ENCODE assay signal across 19 cellular contexts in genomic region chr12:76543831-76544347, GRCh38. TPM values are rescaled to one million over a fixed set of nuclear protein-coding genes. Genes with fewer than 3 reads are reported as not detected.
A peak's percentile ranks its signal among the peaks of the same experiment; 100 is the strongest.
DNase-seq lines count a peak whose midpoint lies in the region; ATAC-seq, FAIRE-seq and TF ChIP-seq lines count a peak whose summit lies in the region.
"Had no signal": no experiment of that assay in that cellular context is flagged by ENCODE, and none has a peak within 500 bp of the region (broad histone marks: within the 10 kb centered on the region; RNA-seq: fewer than 3 reads in every experiment).

No MANE protein-coding gene starts in this region.

- no peak overlapping the region for H2BK120ac ChIP-seq in H1 (replicated peaks; ENCODE audit: low read depth, low read length)

- DNase-seq in Karpas-422 (no peak), WTC11 (ENCODE audit: low spot score) (no peak), H1 (ENCODE audit: low read depth in 1 of 2, low spot score in 2 of 2) (no peak), COLO829 (ENCODE audit: low spot score) (no peak), NCI-H1048 (lab: John Stamatoyannopoulos, UW) (no peak)
- DNase-seq: Caco-2; CD8-positive, alpha-beta memory T cell; DMS79; GDM1; GM23248; H7; HFFc6; IMR-90 had no signal

- H3K9me3 Mint-ChIP-seq in WTC11 = no peaks in the 10 kb centered on the region
- H3K9me3 Mint-ChIP-seq: CD8-positive, alpha-beta memory T cell; HFFc6 had no signal

- H3K27me3 Mint-ChIP-seq in WTC11 (ENCODE audit: low read depth) = no peaks in the 10 kb centered on the region
- H3K27me3 Mint-ChIP-seq: B cell; CD8-positive, alpha-beta memory T cell had no signal

- TF ChIP-seq POLR2A in H1 (IDR thresholded peaks at IDR 0.05; ENCODE audit: control extremely low read depth in 1 of 2, low read depth in 2 of 2, low read length in 2 of 2) = no peak

- H2BK12ac ChIP-seq in H1 (ENCODE audit: low read depth, low read length) = no peak overlapping the region

- CTCF ChIA-PET in WTC11 (lab: Charles Lee) = interaction anchor here (0.6 kb wide), 1 partner anchor 9 kb away, joined by 3 read pairs; no protein-coding TSS in a partner anchor
- CTCF ChIA-PET in H1 (lab: Charles Lee; ENCODE audit: partially characterized antibody) = interaction anchor here (0.9 to 1.0 kb wide), 2 partner anchors 29 to 88 kb away, joined by 3 to 4 read pairs; no protein-coding TSS in a partner anchor

- peak overlapping the region; percentile 3 for H3K4me2 ChIP-seq in Karpas-422 (ENCODE audit: low read depth, low read length, poor library complexity, severe bottlenecking)
- no peak overlapping the region for H3K4me2 ChIP-seq in H1 (ENCODE audit: insufficient read depth in 1 of 2, low read depth in 2 of 2, low read length in 2 of 2)

- no peaks in the 10 kb centered on the region for H3K79me1 ChIP-seq in H1 (ENCODE audit: low read depth, low read length)

- H3K27ac ChIP-seq in Karpas-422 (ENCODE audit: low read length) = no peak overlapping the region
- H3K27ac ChIP-seq in H1 (ENCODE audit: low read depth, low read length) = no peak overlapping the region
- H3K27ac ChIP-seq: BLaER1 treated with 17β-estradiol and CSF1 and Interleukin-3, amounts not matched to agents 10 nM and 100 nM; GM23248 had no signal

- H3K23me2 ChIP-seq in H1 (ENCODE audit: low read depth, low read length) = no peaks in the 10 kb centered on the region; the same call in 1 of the 2 replicates

- no peak for TF ChIP-seq CTCF in WTC11 (IDR thresholded peaks at IDR 0.05)
- TF ChIP-seq CTCF in H1 (IDR thresholded peaks at IDR 0.05; ENCODE audit: control extremely low read depth in 1 of 3, insufficient read depth in 1 of 3, low read depth in 1 of 3, low read length in 3 of 3) = no peak

- no peak overlapping the region for H2BK20ac ChIP-seq in H1 (ENCODE audit: low read length)

- peak; percentile 45 for FAIRE-seq in H1 (lab: Jason Lieb, UNC)
- FAIRE-seq: D721Med, K562 had no signal

- no peak overlapping the region for H3K23ac ChIP-seq in H1 (ENCODE audit: insufficient read length)

- H3K9ac ChIP-seq in Karpas-422 (ENCODE audit: low read length) = no peak overlapping the region
- H3K9ac ChIP-seq in H1 (replicated peaks in 1 of 4; ENCODE audit: extremely low read depth in 1 of 4, low read depth in 3 of 4, low read length in 3 of 4) = no peak overlapping the region
- H3K9ac ChIP-seq: BLaER1 treated with 17β-estradiol and CSF1 and Interleukin-3, amounts not matched to agents 10 nM and 100 nM; GM23248 had no signal

- H4K5ac ChIP-seq in H1 (ENCODE audit: insufficient read length, low read depth, low read length) = no peak overlapping the region

- no peak for TF ChIP-seq RAD21 in H1 (IDR thresholded peaks at IDR 0.05 in 1 of 2, conservative IDR thresholded peaks at IDR 0.05 in 1 of 2; ENCODE audit: low read depth in 2 of 2, low read length in 2 of 2)

- H2BK15ac ChIP-seq in H1 (ENCODE audit: low read length) = no peak overlapping the region

- no peak overlapping the region for H4K91ac ChIP-seq in H1 (replicated peaks; ENCODE audit: insufficient read length, low read length)

- POLR2A ChIA-PET in WTC11 (lab: Charles Lee) = no interaction called here
- POLR2A ChIA-PET in H1 (lab: Charles Lee; ENCODE audit: partially characterized antibody) = interaction anchor here (2.1 kb wide), 1 partner anchor 15 kb away, joined by 5 read pairs; the partner anchor contains the start of gene OSBPL8

- no peak overlapping the region for H2AFZ ChIP-seq in Karpas-422 (ENCODE audit: low read length)
- H2AFZ ChIP-seq in H1 (ENCODE audit: low read length) = no peak overlapping the region
- H2AFZ ChIP-seq: GM23248 had no signal

- H3K56ac ChIP-seq in H1 (replicated peaks; ENCODE audit: insufficient read length, low read depth, low read length) = no peak overlapping the region

- peaks cover 12% of the 10 kb centered on the region; the same call in 1 of the 2 replicates for H3K36me3 ChIP-seq in Karpas-422 (ENCODE audit: insufficient read depth, low read length)
- no peaks in the 10 kb centered on the region for H3K36me3 ChIP-seq in H1 (ENCODE audit: control insufficient read depth in 2 of 4, insufficient read depth in 4 of 4, low read length in 3 of 4)

- H3K14ac ChIP-seq in H1 (ENCODE audit: insufficient read length) = no peak overlapping the region

- H3K4me1 Mint-ChIP-seq in WTC11 = peaks cover 69% of the 10 kb centered on the region

- peak overlapping the region; percentile 84 for H3K27ac Mint-ChIP-seq in WTC11
- H3K27ac Mint-ChIP-seq: B cell, HFFc6 had no signal

- peaks cover 50% of the 10 kb centered on the region for H3K4me1 ChIP-seq in Karpas-422 (ENCODE audit: low read length)
- peaks cover 0 to 8% (median 5%) of the 10 kb centered on the region in 4 experiments; a peak in 4 of 7 replicates for H3K4me1 ChIP-seq in H1 (replicated peaks in 1 of 4; ENCODE audit: control insufficient read depth in 3 of 4, insufficient read depth in 4 of 4, low read length in 3 of 4)

- no peak for ATAC-seq in WTC11
- no peak for ATAC-seq in GM19395 (IDR thresholded peaks at IDR 0.05; ENCODE audit: unreplicated experiment)
- ATAC-seq: HCT116 had no signal

- H3K27me3 ChIP-seq in Karpas-422 (ENCODE audit: low read length) (no peaks in the 10 kb centered on the region), H1 (replicated peaks in 1 of 4; ENCODE audit: control insufficient read depth in 3 of 4, extremely low read depth in 1 of 4, insufficient read depth in 3 of 4, low read length in 3 of 4) (no peaks in the 10 kb centered on the region)
- H3K27me3 ChIP-seq: BLaER1 treated with 17β-estradiol and CSF1 and Interleukin-3, amounts not matched to agents 10 nM and 100 nM had no signal

- H3K79me2 ChIP-seq in Karpas-422 (ENCODE audit: low read length) = peaks cover 100% of the 10 kb centered on the region
- peaks cover 4 to 92% of the 10 kb centered on the region in 2 experiments; a peak in 3 of 4 replicates for H3K79me2 ChIP-seq in H1 (ENCODE audit: control insufficient read depth in 1 of 2, insufficient read depth in 2 of 2, low read length in 2 of 2)

- H3K4me3 ChIP-seq in Karpas-422 (ENCODE audit: low read length) = no peak overlapping the region
- H3K4me3 ChIP-seq in H1 (ENCODE audit: extremely low read depth in 1 of 4, insufficient read depth in 2 of 4, low read depth in 3 of 4, low read length in 4 of 4) = no peak overlapping the region
- H3K4me3 ChIP-seq: BLaER1 treated with 17β-estradiol and CSF1 and Interleukin-3, amounts not matched to agents 10 nM and 100 nM; GM23248; K562 had no signal

- H3K4ac ChIP-seq in H1 (replicated peaks; ENCODE audit: insufficient read length, low read depth, low read length) = no peak overlapping the region

- no peak for TF ChIP-seq EP300 in H1 (IDR thresholded peaks at IDR 0.05; ENCODE audit: borderline replicate concordance in 1 of 2, low read depth in 2 of 2, low read length in 2 of 2)

- H3K9me3 ChIP-seq in Karpas-422 (ENCODE audit: low read length) (no peaks in the 10 kb centered on the region), H1 (ENCODE audit: insufficient read depth in 2 of 2, low read depth in 1 of 2, low read length in 1 of 2) (no peaks in the 10 kb centered on the region)
- H3K9me3 ChIP-seq: BLaER1 treated with 17β-estradiol and CSF1 and Interleukin-3, amounts not matched to agents 10 nM and 100 nM; Caco-2 had no signal

- no peaks in the 10 kb centered on the region for H3K9me2 ChIP-seq in Karpas-422 (replicated peaks; ENCODE audit: insufficient read depth, low read length)

- no peaks in the 10 kb centered on the region for H4K20me1 ChIP-seq in Karpas-422 (ENCODE audit: insufficient read depth, low read depth, low read length)
- H4K20me1 ChIP-seq in H1 (replicated peaks in 1 of 2; ENCODE audit: control insufficient read depth in 1 of 2, insufficient read depth in 2 of 2, low read length in 2 of 2) = peaks cover 1 to 2% of the 10 kb centered on the region in 2 experiments

- no peak overlapping the region for H2BK5ac ChIP-seq in H1 (ENCODE audit: low read depth, low read length)

- H3K36me3 Mint-ChIP-seq in WTC11 = no peaks in the 10 kb centered on the region

- WGBS in H1 (ENCODE audit: extremely low coverage in 1 of 2, insufficient coverage in 1 of 2, insufficient read length in 1 of 2, insufficient replicate concordance in 2 of 2, low coverage in 1 of 2, low lambda C conversion rate in 2 of 2, missing lambda C conversion rate in 1 of 2), 2 experiments = 72% methylated on average over 4 of the region's 4 CpGs; no CpG with 5 or more reads in 1 of the 2 experiments

- no peak overlapping the region for H4K8ac ChIP-seq in H1 (ENCODE audit: extremely low read depth, insufficient read depth, low read length)

- H2AK5ac ChIP-seq in H1 (ENCODE audit: low read depth, low read length) = no peak overlapping the region

- no peak overlapping the region for H3K18ac ChIP-seq in H1 (ENCODE audit: extremely low read depth, low read length)

- no peak overlapping the region for H3K4me3 Mint-ChIP-seq in WTC11
- H3K4me3 Mint-ChIP-seq: B cell; CD8-positive, alpha-beta memory T cell; HFFc6 had no signal

TF ChIP-seq in WTC11, 78 proteins besides CTCF, POLR2A, EP300 and RAD21 (continues in another document):
- no peak for TF ChIP-seq ELF4 (CRISPR knock-in tag; IDR thresholded peaks at IDR 0.05; ENCODE audit: low read depth)

TF ChIP-seq in H1, 55 proteins besides CTCF, POLR2A, EP300 and RAD21:
- TF ChIP-seq SIX5 (IDR thresholded peaks at IDR 0.05; ENCODE audit: low read depth, low read length) (no peak), MAFK (IDR thresholded peaks at IDR 0.05; ENCODE audit: low read depth, low read length) (no peak), BRCA1 (IDR thresholded peaks at IDR 0.05; ENCODE audit: low read depth, low read length) (no peak)

RNA-seq across cellular contexts. Expression of gene OSBPL8, which starts 15.7 kb away (rescaled TPM):
- total RNA-seq in Karpas-422 (2014; rRNA removed; shearing (Covaris generic); ENCODE audit: low replicate concordance) = 74.3 and 116 TPM in 2 replicates
- total RNA-seq in WTC11 (2021) = 68.7 to 81.7 TPM (median 72.8 TPM) in 3 replicates
- total RNA-seq in H1 (2021; fragmentation: NEBNext Ultra II Directional; extraction: Animal tissue kit (Norgen Biotek cat#: 25700)) = 78.7 and 81.1 TPM in 2 replicates
- polyA plus RNA-seq in H1 (2011; rRNA removed) = 10.9 and 28.9 TPM in 2 replicates
- polyA plus RNA-seq in H1 (2011; cell fraction: cytosol; rRNA removed) = 16.0 TPM
- 52.2 TPM for polyA plus RNA-seq in H1 (2011; cell fraction: nucleus; rRNA removed)
- 14.0 to 31.1 TPM (median 22.4 TPM) in 4 replicates for polyA plus RNA-seq in H1 (2012, experiment 1 of 2)
- polyA plus RNA-seq in H1 (2012, experiment 2 of 2) = 1.7 TPM
- 44.3 TPM for polyA plus RNA-seq in H1 (2013, experiment 1 of 2)
- polyA plus RNA-seq in H1 (2013, experiment 2 of 2) = 45.2 TPM
- 75.0 and 106 TPM in 2 replicates for polyA minus RNA-seq in H1 (2011; rRNA and poly(A)+ RNA removed)
- 63.6 TPM for polyA minus RNA-seq in H1 (2011; cell fraction: cytosol; rRNA and poly(A)+ RNA removed)
- 128 TPM for polyA minus RNA-seq in H1 (2011; cell fraction: nucleus; rRNA and poly(A)+ RNA removed)
